In the genomic region with DNA sequence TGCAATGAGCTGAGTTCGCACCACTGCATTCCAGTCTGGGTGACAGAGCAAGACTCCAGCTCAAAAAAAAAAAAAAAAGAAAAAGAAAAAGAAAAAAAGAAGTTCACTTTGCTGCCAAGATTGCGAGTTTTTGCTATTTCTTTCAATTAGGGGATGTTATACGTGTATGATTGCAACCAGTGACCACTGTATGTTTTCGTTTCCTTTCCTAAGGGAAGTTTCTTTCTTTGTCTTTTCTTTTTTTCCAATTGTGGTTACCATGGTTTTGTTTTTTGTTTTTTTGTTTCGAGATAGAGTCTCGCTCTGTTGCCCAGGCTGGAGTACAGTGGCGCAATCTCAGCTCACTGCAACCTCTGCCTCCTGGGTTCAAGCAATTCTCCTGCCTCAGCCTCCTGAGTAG, we compare ENCODE assay signal across 1 cellular context. TPM values are rescaled to one million over a fixed set of nuclear protein-coding genes. Genes with fewer than 3 reads are reported as not detected.
"Had no signal": no experiment of that assay in that cellular context is flagged by ENCODE, and none has a peak within 500 bp of the region (broad histone marks: within the 10 kb centered on the region; RNA-seq: fewer than 3 reads in every experiment).

No MANE protein-coding gene starts in this region.

RNA-seq across cellular contexts. Expression of a gene that starts 16.6 kb away (rescaled TPM):
- total RNA-seq: OCI-LY7 had no signal
